12 cellular contexts compared by ENCODE assay signal in genomic region chr5:9265391-9266287, GRCh38.
A peak's percentile ranks its signal among the peaks of the same experiment; 100 is the strongest.
DNase-seq lines count a peak whose midpoint lies in the region; ATAC-seq and TF ChIP-seq lines count a peak whose summit lies in the region.
"Had no signal": no experiment of that assay in that cellular context is flagged by ENCODE, and none has a peak within 500 bp of the region (broad histone marks: within the 10 kb centered on the region; RNA-seq: fewer than 3 reads in every experiment).

No MANE protein-coding gene starts in this region.

- H3K4me2 ChIP-seq in PC-3 (ENCODE audit: low read length), result peak overlapping the region; percentile 28
- H3K4me2 ChIP-seq: BLaER1 had no signal

- no peak overlapping the region for H3K9ac ChIP-seq in PC-3 (ENCODE audit: low read length)
- H3K9ac ChIP-seq: BLaER1 had no signal

- no peaks in the 10 kb centered on the region for H3K27me3 ChIP-seq in PC-3 (ENCODE audit: low read length)
- H3K27me3 ChIP-seq: BLaER1 had no signal

- peak overlapping the region; percentile 36 for H2AFZ ChIP-seq in PC-3 (ENCODE audit: low read length)

- ATAC-seq in PC-3 (peak; percentile 100), HG03520 (IDR thresholded peaks at IDR 0.05; ENCODE audit: unreplicated experiment) (no peak), HG03039 (IDR thresholded peaks at IDR 0.05; ENCODE audit: unreplicated experiment) (no peak)

- H3K79me2 ChIP-seq in PC-3 (ENCODE audit: low read length), result no peaks in the 10 kb centered on the region

- CTCF ChIA-PET in PC-3 (lab: Charles Lee), result no interaction called here

- no peaks in the 10 kb centered on the region for H3K27me3 Mint-ChIP-seq in activated naive CD8-positive, alpha-beta T cell treated with anti-CD3 and anti-CD28 coated beads for 36 hours
- H3K27me3 Mint-ChIP-seq: central memory CD8-positive, alpha-beta T cell had no signal

- no peaks in the 10 kb centered on the region for H3K9me2 ChIP-seq in PC-3 (replicated peaks; ENCODE audit: low read length)

- intact Hi-C loops in PC-3 (cut with micrococcal nuclease), result no loop called here

- no peak overlapping the region for H3K27ac Mint-ChIP-seq in activated naive CD8-positive, alpha-beta T cell treated with anti-CD3 and anti-CD28 coated beads for 36 hours

- BruUV-seq in PC-3 (replicated peaks; lab: Mats Ljungman, UMichigan), result no TSS peak

- no peak overlapping the region for H3K4me3 Mint-ChIP-seq in activated naive CD8-positive, alpha-beta T cell treated with anti-CD3 and anti-CD28 coated beads for 36 hours
- H3K4me3 Mint-ChIP-seq: central memory CD8-positive, alpha-beta T cell had no signal

- TF ChIP-seq CTCF in PC-3 (conservative IDR thresholded peaks at IDR 0.05; ENCODE audit: low read depth, low read length), result no peak

- no peaks in the 10 kb centered on the region for H3F3A ChIP-seq in PC-3 (ENCODE audit: low read length, unreplicated experiment)

- H3K9me3 Mint-ChIP-seq in activated naive CD8-positive, alpha-beta T cell treated with anti-CD3 and anti-CD28 coated beads for 36 hours, result no peaks in the 10 kb centered on the region

- POLR2A ChIA-PET in PC-3 (lab: Charles Lee; ENCODE audit: unreplicated experiment), result no interaction called here

- peaks cover 11% of the 10 kb centered on the region for H3K4me1 ChIP-seq in PC-3 (ENCODE audit: insufficient read depth, low read length)
- H3K4me1 ChIP-seq: BLaER1 had no signal

- no peaks in the 10 kb centered on the region for H3K36me3 ChIP-seq in PC-3 (ENCODE audit: low read depth, low read length)
- H3K36me3 ChIP-seq: BLaER1 had no signal

- H3K27ac ChIP-seq in PC-3 (ENCODE audit: low read length), result no peak overlapping the region
- H3K27ac ChIP-seq: BLaER1 had no signal

- no peak overlapping the region for H3K4me3 ChIP-seq in PC-3 (ENCODE audit: low read length)
- H3K4me3 ChIP-seq: BLaER1 had no signal

- DNase-seq in AG08395 (ENCODE audit: low spot score) (peak; percentile 94), PC-3 (peak; percentile 84), fibroblast of gingiva (ENCODE audit: low read depth) (peak; percentile 85), myocyte (ENCODE audit: low read depth) (peak; percentile 89), NCI-H446 treated with DMSO at 0.1 percent for 48 hours (lab: John Stamatoyannopoulos, UW) (no peak)
- no peak for DNase-seq in activated naive CD8-positive, alpha-beta T cell treated with anti-CD3 and anti-CD28 coated beads for 36 hours
- DNase-seq: activated CD4-positive, CD25-positive, alpha-beta regulatory T cell treated with anti-CD3 and anti-CD28 coated beads, Interleukin-2, amount 50 U/mL, for 72 hours; NCI-H2227 treated with DMSO at 0.1 percent for 48 hours had no signal

- no peaks in the 10 kb centered on the region for H3K9me3 ChIP-seq in PC-3 (ENCODE audit: low read length)
- H3K9me3 ChIP-seq: BLaER1 had no signal

- no peaks in the 10 kb centered on the region for H3K36me3 Mint-ChIP-seq in activated naive CD8-positive, alpha-beta T cell treated with anti-CD3 and anti-CD28 coated beads for 36 hours

- H4K20me1 ChIP-seq in PC-3 (ENCODE audit: low read length), result no peaks in the 10 kb centered on the region
- H4K20me1 ChIP-seq: BLaER1 had no signal

- no peaks in the 10 kb centered on the region for H3K4me1 Mint-ChIP-seq in activated naive CD8-positive, alpha-beta T cell treated with anti-CD3 and anti-CD28 coated beads for 36 hours
- H3K4me1 Mint-ChIP-seq: central memory CD8-positive, alpha-beta T cell had no signal

Comparison
In these comparisons a context has a peak if more than half of its experiments do, and no peak if none do; other contexts are left out.
1. DNase-seq: peak in AG08395 (single experiment), PC-3 (single experiment), fibroblast of gingiva (single experiment) and myocyte (single experiment); none in NCI-H446 treated with DMSO at 0.1 percent for 48 hours (single experiment) and activated naive CD8-positive, alpha-beta T cell treated with anti-CD3 and anti-CD28 coated beads for 36 hours (single experiment).